ENCODE assay signal across 8 cellular contexts in the genomic region with DNA sequence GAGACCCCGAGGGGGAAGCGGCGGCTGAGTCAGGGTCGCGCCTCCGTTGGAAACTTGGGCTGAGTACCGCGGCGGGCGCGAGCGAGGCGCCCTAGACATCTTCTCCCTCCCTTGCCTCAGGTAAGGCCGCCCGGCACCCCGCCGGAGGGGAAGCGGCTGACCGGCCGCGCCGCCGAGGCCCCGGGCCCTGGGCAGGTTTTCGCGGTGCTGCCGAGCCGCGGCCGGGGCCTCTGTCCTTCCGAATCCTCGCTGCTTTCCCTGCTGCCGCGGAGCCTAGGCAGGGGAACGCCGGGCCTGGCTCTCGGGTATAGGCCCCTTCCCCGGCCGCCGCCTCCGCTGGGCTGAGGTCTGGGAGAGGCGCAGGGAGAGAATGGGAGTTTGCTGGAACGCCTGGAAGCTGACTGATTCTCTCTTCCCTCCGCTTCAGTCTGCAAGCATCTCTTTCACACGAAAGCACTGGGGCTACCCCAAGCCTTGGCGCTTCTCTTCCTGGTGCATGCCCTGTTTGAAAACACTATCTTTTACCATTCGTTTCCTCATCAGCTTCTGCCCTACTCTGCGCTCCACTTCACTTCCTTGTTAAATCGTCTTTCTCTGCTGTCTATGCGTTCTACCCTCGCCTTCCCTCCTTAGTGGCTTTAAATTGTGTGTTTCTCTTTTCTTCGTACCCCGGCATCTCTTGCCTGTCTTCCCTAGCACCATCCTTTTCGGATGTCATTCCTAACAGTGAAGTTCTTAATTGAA. TPM values are rescaled to one million over a fixed set of nuclear protein-coding genes. Genes with fewer than 3 reads are reported as not detected.
DNase-seq lines count a peak whose midpoint lies in the region; ATAC-seq and TF ChIP-seq lines count a peak whose summit lies in the region.

No MANE protein-coding gene starts in this region.

- peaks cover 7% of the 10 kb centered on the region for H3K36me3 ChIP-seq in BE2C

- H3K4me3 ChIP-seq in BE2C (ENCODE audit: low read depth, low read length): peak overlapping the region; percentile 88

- intact Hi-C loops in left ventricle myocardium superior (cut with micrococcal nuclease): no loop called here
- intact Hi-C loops in posterior vena cava (cut with DNase I): loop anchor here in 1 of 2 donors (10.0 kb wide), 1 partner anchor 85 kb away; no protein-coding TSS in a partner anchor

- no peaks in the 10 kb centered on the region for H3K9me3 ChIP-seq in BE2C

- H3K27me3 ChIP-seq in BE2C: no peaks in the 10 kb centered on the region

- DNase-seq in BE2C (peak; percentile 45), HS-5 (ENCODE audit: low read depth) (peak; percentile 25), SK-N-DZ (ENCODE audit: low spot score) (peak; percentile 44), amniotic epithelial cell (ENCODE audit: low read depth) (peak; percentile 41), left ventricle myocardium superior (peak; percentile 55), posterior vena cava (ENCODE audit: low spot score) (peak; percentile 86)

- no peak for TF ChIP-seq CTCF in BE2C (IDR thresholded peaks at IDR 0.05; ENCODE audit: low read depth, low read length)

- ATAC-seq in GM18909 (IDR thresholded peaks at IDR 0.05; ENCODE audit: poor library complexity, unreplicated experiment) (peak; percentile 20), left ventricle myocardium superior (peak; percentile 2), GM19328 (IDR thresholded peaks at IDR 0.05; ENCODE audit: unreplicated experiment) (no peak)

- no peaks in the 10 kb centered on the region for H3K4me1 ChIP-seq in BE2C

RNA-seq across cellular contexts. Expression of a gene that starts 0.7 kb away (rescaled TPM):
- polyA plus RNA-seq in BE2C (2012; ENCODE audit: insufficient read depth, insufficient read length, low read depth): 42.0 TPM
- polyA plus RNA-seq in SK-N-DZ (2014; cell fraction: cytosol; rRNA removed): 26.7 and 29.7 TPM in 2 replicates
- polyA plus RNA-seq in SK-N-DZ (2014; cell fraction: nucleus; rRNA removed): 19.2 and 21.8 TPM in 2 replicates
- 56.7 TPM for total RNA-seq in left ventricle myocardium superior
- total RNA-seq in posterior vena cava: 10 to 100 TPM; 38.3 to 45.0 TPM

Comparison
In these comparisons a context has a peak if more than half of its experiments do, and no peak if none do; other contexts are left out.
1. DNase-seq: peak in every context shown above with its lines; median percentile 86 in posterior vena cava; 55 in left ventricle myocardium superior; 45 in BE2C; 44 in SK-N-DZ; 41 in amniotic epithelial cell; 25 in HS-5.